ENCODE assay signal across 30 cellular contexts in the genomic region with DNA sequence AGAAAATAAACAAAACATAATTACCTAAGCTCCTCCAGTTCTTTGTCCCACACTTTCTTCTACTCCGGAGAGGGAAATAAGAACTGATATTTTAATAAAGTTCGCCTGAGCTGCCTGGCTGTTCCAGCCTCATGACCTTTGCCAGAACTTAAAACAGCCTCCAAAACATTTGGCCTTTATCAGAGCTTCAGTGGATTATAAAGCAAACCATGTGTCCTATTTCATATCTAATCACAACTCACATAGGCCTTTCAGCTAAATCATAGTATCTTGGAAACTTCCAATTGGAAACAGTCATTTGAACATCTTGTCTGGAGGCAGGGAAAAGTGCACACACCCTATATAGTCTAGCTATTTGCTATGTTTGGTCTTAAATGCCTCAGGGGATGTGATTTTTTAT. TPM values are rescaled to one million over a fixed set of nuclear protein-coding genes. Genes with fewer than 3 reads are reported as not detected.
"Had no signal": no experiment of that assay in that cellular context is flagged by ENCODE, and none has a peak within 500 bp of the region (broad histone marks: within the 10 kb centered on the region; RNA-seq: fewer than 3 reads in every experiment).

No MANE protein-coding gene starts in this region.

- H3K36me3 Mint-ChIP-seq: activated CD8-positive, alpha-beta memory T cell treated with anti-CD3 and anti-CD28 coated beads, Interleukin-2, amount 10 ng/mL, durations not matched to agents 7 days and 5 days; activated naive CD4-positive, alpha-beta T cell treated with anti-CD3 and anti-CD28 coated beads, Interleukin-2, amount 50 U/mL, for 24 hours; stimulated activated memory B cell treated with anti-CD40 and anti-IgM and Interleukin-4, amounts not matched to agents 10 μg/mL and 1 μg/mL and 100 μg/mL, for 72 hours; type B pancreatic cell had no signal

- H3K4me3 ChIP-seq: breast epithelium, esophagus muscularis mucosa, lower lobe of right lung, mucosa of descending colon, smooth muscle cell, vagina had no signal

- H3K27me3 ChIP-seq: breast epithelium, esophagus muscularis mucosa, foreskin keratinocyte, vagina had no signal

- H3K9me3 Mint-ChIP-seq: activated naive CD4-positive, alpha-beta T cell treated with anti-CD3 and anti-CD28 coated beads, Interleukin-2, amount 50 U/mL, for 24 hours; activated T-helper 2 cell treated with anti-CD3 and anti-CD28 coated beads, Interferon-gamma antibody, Interleukin-2, Interleukin-4, amounts not matched to agents 10 μg/mL and 5 μg/mL and 100 μg/mL, durations not matched to agents 14 hours and 24 hours and 36 hours; dendritic cell treated with granulocyte-macrophage colony-stimulating factor and Interleukin-4, amounts not matched to agents 40 ng/mL and 50 ng/mL, for 4 days; type B pancreatic cell had no signal

- H3K4me3 Mint-ChIP-seq: activated CD4-positive, alpha-beta T cell treated with anti-CD3 and anti-CD28 coated beads for 36 hours; activated CD8-positive, alpha-beta memory T cell treated with anti-CD3 and anti-CD28 coated beads, Interleukin-2, amount 10 ng/mL, durations not matched to agents 7 days and 5 days; activated CD8-positive, alpha-beta T cell treated with anti-CD3 and anti-CD28 coated beads, Interleukin-2, amount 10 ng/mL, durations not matched to agents 7 days and 5 days; activated naive CD4-positive, alpha-beta T cell treated with anti-CD3 and anti-CD28 coated beads, Interleukin-2, amount 50 U/mL, for 24 hours; activated naive CD8-positive, alpha-beta T cell treated with anti-CD3 and anti-CD28 coated beads, Interleukin-2, amount 50 U/mL, for 24 hours; central memory CD8-positive, alpha-beta T cell; dendritic cell treated with granulocyte-macrophage colony-stimulating factor and Interleukin-4, amounts not matched to agents 40 ng/mL and 50 ng/mL, for 4 days; natural killer cell treated with Interleukin-12 subunit alpha and Interleukin-12 subunit beta and Interleukin-15 and Interleukin-18, amount 100 ng/mL, for 72 hours; stimulated activated memory B cell treated with anti-CD40 and anti-IgM and Interleukin-4, amounts not matched to agents 10 μg/mL and 1 μg/mL and 100 μg/mL, for 72 hours; stimulated activated naive CD8-positive, alpha-beta T cell treated with anti-CD3 and anti-CD28 coated beads, Interleukin-15, amount 100 ng/mL, for 72 hours; T-helper 17 cell; type B pancreatic cell had no signal

- H3K9me3 ChIP-seq: breast epithelium, esophagus muscularis mucosa, lower lobe of right lung, mucosa of descending colon, vagina had no signal

- H3K36me3 ChIP-seq: breast epithelium, esophagus muscularis mucosa, lower lobe of right lung, vagina had no signal

- DNase-seq: activated CD4-positive, alpha-beta T cell treated with anti-CD3 and anti-CD28 coated beads for 36 hours; activated CD4-positive, CD25-positive, alpha-beta regulatory T cell; activated CD8-positive, alpha-beta memory T cell treated with anti-CD3 and anti-CD28 coated beads, Interleukin-2, amount 10 ng/mL, durations not matched to agents 7 days and 5 days; activated CD8-positive, alpha-beta T cell treated with anti-CD3 and anti-CD28 coated beads, Interleukin-2, amount 10 ng/mL, durations not matched to agents 7 days and 5 days; activated naive CD8-positive, alpha-beta T cell treated with anti-CD3 and anti-CD28 coated beads, Interleukin-2, amount 50 U/mL, for 24 hours; activated T-cell treated with anti-CD3 and anti-CD28 coated beads, Interleukin-2, amount 50 U/mL, for 48 hours; amygdala; foreskin keratinocyte; kidney glomerular epithelial cell; lower lobe of right lung; mesendoderm; mucosa of descending colon; stimulated activated CD4-positive, alpha-beta T cell treated with anti-CD3 and anti-CD28 coated beads, Interleukin-1b, Interleukin-23, amount 100 ng/mL, for 48 hours; stimulated activated CD4-positive, alpha-beta T cell treated with anti-CD3 and anti-CD28 coated beads, Interleukin-4, amount 100 ng/mL, for 4 hours; stimulated activated CD8-positive, alpha-beta memory T cell treated with anti-CD3 and anti-CD28 coated beads, Interleukin-4, amount 100 ng/mL, for 48 hours; stimulated activated naive CD8-positive, alpha-beta T cell treated with anti-CD3 and anti-CD28 coated beads, Interleukin-15, amount 100 ng/mL, for 72 hours; substantia nigra; T-helper 17 cell; T1000 had no signal

- ATAC-seq: activated CD4-positive, alpha-beta T cell treated with anti-CD3 and anti-CD28 coated beads for 36 hours; activated CD8-positive, alpha-beta memory T cell treated with anti-CD3 and anti-CD28 coated beads, Interleukin-2, amount 10 ng/mL, durations not matched to agents 7 days and 5 days; activated CD8-positive, alpha-beta T cell treated with anti-CD3 and anti-CD28 coated beads, Interleukin-2, amount 10 ng/mL, durations not matched to agents 7 days and 5 days; activated naive CD8-positive, alpha-beta T cell treated with anti-CD3 and anti-CD28 coated beads, Interleukin-2, amount 50 U/mL, for 24 hours; foreskin keratinocyte; lower lobe of right lung; mucosa of descending colon; natural killer cell treated with Interleukin-12 subunit alpha and Interleukin-12 subunit beta and Interleukin-15 and Interleukin-18, amount 100 ng/mL, for 72 hours; stimulated activated memory B cell treated with anti-CD40 and anti-IgM and Interleukin-4, amounts not matched to agents 10 μg/mL and 1 μg/mL and 100 μg/mL, for 72 hours; stimulated activated naive CD8-positive, alpha-beta T cell treated with anti-CD3 and anti-CD28 coated beads, Interleukin-15, amount 100 ng/mL, for 72 hours; T-helper 17 cell had no signal

- H3K27ac ChIP-seq: esophagus muscularis mucosa, foreskin keratinocyte, lower lobe of right lung, vagina had no signal

- H3K4me1 Mint-ChIP-seq: activated naive CD4-positive, alpha-beta T cell treated with anti-CD3 and anti-CD28 coated beads, Interleukin-2, amount 50 U/mL, for 24 hours; activated naive CD8-positive, alpha-beta T cell treated with anti-CD3 and anti-CD28 coated beads, Interleukin-2, amount 50 U/mL, for 24 hours; central memory CD8-positive, alpha-beta T cell; stimulated activated memory B cell treated with anti-CD40 and anti-IgM and Interleukin-4, amounts not matched to agents 10 μg/mL and 1 μg/mL and 100 μg/mL, for 72 hours had no signal

- H3K27ac Mint-ChIP-seq: activated CD4-positive, alpha-beta T cell treated with anti-CD3 and anti-CD28 coated beads for 36 hours; activated CD8-positive, alpha-beta memory T cell treated with anti-CD3 and anti-CD28 coated beads, Interleukin-2, amount 10 ng/mL, durations not matched to agents 7 days and 5 days; activated CD8-positive, alpha-beta T cell treated with anti-CD3 and anti-CD28 coated beads, Interleukin-2, amount 10 ng/mL, durations not matched to agents 7 days and 5 days; activated naive CD4-positive, alpha-beta T cell treated with anti-CD3 and anti-CD28 coated beads, Interleukin-2, amount 50 U/mL, for 24 hours; activated naive CD8-positive, alpha-beta T cell treated with anti-CD3 and anti-CD28 coated beads, Interleukin-2, amount 50 U/mL, for 24 hours; activated T-helper 2 cell treated with anti-CD3 and anti-CD28 coated beads, Interferon-gamma antibody, Interleukin-2, Interleukin-4, amounts not matched to agents 10 μg/mL and 5 μg/mL and 100 μg/mL, durations not matched to agents 14 hours and 24 hours and 36 hours; dendritic cell treated with granulocyte-macrophage colony-stimulating factor and Interleukin-4, amounts not matched to agents 40 ng/mL and 50 ng/mL, for 4 days; natural killer cell treated with Interleukin-12 subunit alpha and Interleukin-12 subunit beta and Interleukin-15 and Interleukin-18, amount 100 ng/mL, for 72 hours; stimulated activated memory B cell treated with anti-CD40 and anti-IgM and Interleukin-4, amounts not matched to agents 10 μg/mL and 1 μg/mL and 100 μg/mL, for 72 hours; T-helper 17 cell; type B pancreatic cell had no signal

- H3K4me1 ChIP-seq: breast epithelium, esophagus muscularis mucosa, foreskin keratinocyte, lower lobe of right lung, vagina had no signal

- H3K27me3 Mint-ChIP-seq: activated CD4-positive, alpha-beta T cell treated with anti-CD3 and anti-CD28 coated beads for 36 hours; activated CD8-positive, alpha-beta memory T cell treated with anti-CD3 and anti-CD28 coated beads, Interleukin-2, amount 10 ng/mL, durations not matched to agents 7 days and 5 days; activated naive CD4-positive, alpha-beta T cell treated with anti-CD3 and anti-CD28 coated beads, Interleukin-2, amount 50 U/mL, for 24 hours; activated naive CD8-positive, alpha-beta T cell treated with anti-CD3 and anti-CD28 coated beads, Interleukin-2, amount 50 U/mL, for 24 hours; central memory CD8-positive, alpha-beta T cell; dendritic cell treated with granulocyte-macrophage colony-stimulating factor and Interleukin-4, amounts not matched to agents 40 ng/mL and 50 ng/mL, for 4 days; stimulated activated memory B cell treated with anti-CD40 and anti-IgM and Interleukin-4, amounts not matched to agents 10 μg/mL and 1 μg/mL and 100 μg/mL, for 72 hours; T-helper 17 cell; type B pancreatic cell had no signal

RNA-seq across cellular contexts. Expression of a gene that starts 45.9 kb away (rescaled TPM):
- total RNA-seq: activated CD4-positive, alpha-beta T cell treated with anti-CD3 and anti-CD28 coated beads for 36 hours; activated CD8-positive, alpha-beta memory T cell treated with anti-CD3 and anti-CD28 coated beads, Interleukin-2, amount 10 ng/mL, durations not matched to agents 7 days and 5 days; activated CD8-positive, alpha-beta T cell treated with anti-CD3 and anti-CD28 coated beads, Interleukin-2, amount 10 ng/mL, durations not matched to agents 7 days and 5 days; activated T-helper 2 cell treated with anti-CD3 and anti-CD28 coated beads, Interferon-gamma antibody, Interleukin-2, Interleukin-4, amounts not matched to agents 10 μg/mL and 5 μg/mL and 100 μg/mL, durations not matched to agents 14 hours and 24 hours and 36 hours; foreskin keratinocyte; natural killer cell treated with Interleukin-12 subunit alpha and Interleukin-12 subunit beta and Interleukin-15 and Interleukin-18, amount 100 ng/mL, for 72 hours; T-helper 17 cell had no signal
